In the genomic region with DNA sequence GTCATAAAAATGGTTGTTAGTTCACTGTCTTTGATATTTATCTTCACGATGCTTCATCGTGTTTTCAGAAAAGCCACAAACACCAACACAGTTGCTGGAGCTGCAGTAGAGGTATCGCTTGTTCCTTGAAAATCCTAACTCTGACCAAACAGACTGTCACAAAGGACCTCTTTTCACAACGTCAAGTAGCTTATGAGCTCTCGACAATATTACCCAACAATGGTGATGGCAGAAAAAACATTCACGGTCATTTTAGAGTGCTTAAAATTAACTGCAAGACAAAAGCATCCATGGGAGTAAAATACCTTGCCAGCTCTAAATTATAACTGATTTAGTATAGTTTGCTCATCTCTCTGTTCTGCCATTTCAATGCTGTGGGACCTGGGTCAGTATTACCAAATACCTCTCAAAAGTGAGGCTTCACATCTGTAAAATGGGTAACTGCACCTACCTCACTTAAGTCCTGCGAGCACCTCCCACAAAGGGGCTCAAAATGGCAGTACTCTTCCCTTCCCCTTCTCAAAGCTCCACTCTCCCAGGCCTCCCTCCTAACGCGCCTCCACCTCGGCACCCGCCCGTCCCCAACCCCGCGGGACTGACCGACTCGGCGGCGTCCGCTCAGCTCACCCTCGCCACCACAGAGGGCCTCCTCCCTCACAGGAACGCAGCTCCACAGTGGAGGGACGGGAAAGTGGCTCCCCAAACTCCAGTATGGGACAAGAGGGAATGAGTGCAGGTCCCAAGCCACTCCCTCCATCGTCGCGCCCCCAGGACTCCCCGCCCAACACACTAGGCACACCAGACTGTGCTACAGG, we compare ENCODE assay signal across 8 cellular contexts. TPM values are rescaled to one million over a fixed set of nuclear protein-coding genes. Genes with fewer than 3 reads are reported as not detected.
A peak's percentile ranks its signal among the peaks of the same experiment; 100 is the strongest.
DNase-seq lines count a peak whose midpoint lies in the region; ATAC-seq and TF ChIP-seq lines count a peak whose summit lies in the region.

No MANE protein-coding gene starts in this region.

- peaks cover 6 to 19% (median 14%) of the 10 kb centered on the region in 5 donors for H3K27me3 ChIP-seq in subcutaneous abdominal adipose tissue (ENCODE audit: control insufficient read depth in 5 of 5, insufficient read depth in 4 of 5, low read length in 5 of 5)

- ATAC-seq in Right ventricle myocardium inferior (peak; percentile 13), HG02852 (IDR thresholded peaks at IDR 0.05; ENCODE audit: unreplicated experiment) (peak; percentile 47)

- no peak for TF ChIP-seq CTCF in choroid plexus epithelial cell (conservative IDR thresholded peaks at IDR 0.05; ENCODE audit: low read depth, low read length)

- intact Hi-C loops in Right ventricle myocardium inferior (cut with DNase I) (no loop called here), cardiac septum (cut with DNase I) (no loop called here)

- H3K36me3 ChIP-seq in subcutaneous abdominal adipose tissue (ENCODE audit: control insufficient read depth in 5 of 5, insufficient read depth in 5 of 5, low read length in 5 of 5): no peaks in the 10 kb centered on the region

- peak overlapping the region in 1 of 5 donors; percentile 6 for H3K9ac ChIP-seq in subcutaneous abdominal adipose tissue (ENCODE audit: low read length in 5 of 5)

- H3K4me3 ChIP-seq in choroid plexus epithelial cell (ENCODE audit: low read depth, low read length) (peak overlapping the region; percentile 88), subcutaneous abdominal adipose tissue (ENCODE audit: low read depth in 1 of 5, low read length in 5 of 5) (peak overlapping the region; percentile 49 to 77 (median 66))

- peaks cover 0 to 16% (median 13%) of the 10 kb centered on the region in 5 donors for H3K4me1 ChIP-seq in subcutaneous abdominal adipose tissue (ENCODE audit: control insufficient read depth in 5 of 5, insufficient read depth in 5 of 5, low read length in 5 of 5)

- DNase-seq in Right ventricle myocardium inferior (ENCODE audit: missing footprints) (no peak), cardiac septum (ENCODE audit: low spot score) (no peak), NOMO-1 treated with DMSO at 0.1 percent for 48 hours (lab: John Stamatoyannopoulos, UW; ENCODE audit: unreplicated experiment) (peak; percentile 73), choroid plexus epithelial cell (ENCODE audit: low read depth) (peak; percentile 53), left kidney (ENCODE audit: low read depth, low spot score) (peak; percentile 89), NCI-H146 (lab: John Stamatoyannopoulos, UW) (no peak)

- peaks cover 0 to 7% (median 0%) of the 10 kb centered on the region in 5 donors for H3K9me3 ChIP-seq in subcutaneous abdominal adipose tissue (ENCODE audit: control insufficient read depth in 5 of 5, low read length in 5 of 5)

- no peak overlapping the region for H3K27ac ChIP-seq in subcutaneous abdominal adipose tissue (ENCODE audit: low read depth, low read length)

RNA-seq across cellular contexts. Expression of a gene that starts 0.5 kb away (rescaled TPM):
- 0.73 TPM for total RNA-seq in Right ventricle myocardium inferior
- 0.51 TPM for total RNA-seq in cardiac septum

RNA-seq across cellular contexts. Expression of a gene that starts 49.6 kb away (rescaled TPM):
- 20.1 TPM for total RNA-seq in Right ventricle myocardium inferior
- total RNA-seq in cardiac septum: 17.5 TPM

RNA-seq across cellular contexts. Expression of a gene that starts 50.0 kb away (rescaled TPM):
- total RNA-seq in Right ventricle myocardium inferior (8.9 TPM), cardiac septum (10.7 TPM)

Comparison
In these comparisons a context has a peak if more than half of its experiments do, and no peak if none do; other contexts are left out.
1. DNase-seq: peak in NOMO-1 treated with DMSO at 0.1 percent for 48 hours (single experiment), choroid plexus epithelial cell (single experiment) and left kidney (single experiment); none in Right ventricle myocardium inferior (single experiment), cardiac septum (single experiment) and NCI-H146 (single experiment).